1 cellular context compared by ENCODE assay signal in the genomic region with DNA sequence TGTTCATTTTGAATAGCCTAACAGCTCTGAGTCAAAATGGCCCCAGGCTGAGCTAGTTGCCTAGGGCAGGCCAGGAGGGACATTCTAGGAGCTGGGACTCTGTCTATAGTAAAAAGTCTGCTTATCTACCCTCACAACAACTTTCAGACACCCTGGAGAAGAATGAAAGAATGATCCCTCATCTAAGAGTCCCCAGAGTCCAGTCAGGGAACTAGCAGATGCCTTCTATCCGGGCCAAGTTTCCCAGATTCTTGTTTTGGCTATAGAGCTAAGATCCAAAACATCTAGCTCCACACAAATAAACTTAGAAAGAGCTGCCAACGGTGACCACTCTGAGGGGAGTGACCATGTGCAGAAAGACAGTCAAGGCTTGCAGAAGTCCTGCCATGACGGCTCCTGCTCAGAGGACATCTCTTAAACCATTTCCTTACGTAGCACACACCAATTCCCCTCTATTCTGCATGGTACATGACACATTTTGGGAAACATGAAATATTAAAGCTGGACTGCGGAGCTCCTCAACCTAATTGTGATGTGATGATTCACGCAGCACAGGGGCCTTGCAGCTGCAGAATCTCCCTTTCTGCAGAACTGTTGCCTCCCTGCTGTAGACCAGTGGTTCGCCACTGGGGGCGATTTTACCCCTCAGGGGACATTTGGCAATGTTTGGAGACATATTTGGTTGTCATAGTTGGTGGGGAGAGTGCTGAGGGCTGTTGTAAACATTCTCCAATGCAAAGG.
TF ChIP-seq lines count a peak whose summit lies in the region.

No MANE protein-coding gene starts in this region.

TF ChIP-seq in H1, 55 proteins besides CTCF, POLR2A, EP300 and RAD21:
- TF ChIP-seq JUND (IDR thresholded peaks at IDR 0.05; ENCODE audit: low read length), result no peak
- TF ChIP-seq CTBP2 (IDR thresholded peaks at IDR 0.05; ENCODE audit: borderline replicate concordance, insufficient read depth, insufficient read length, low read length), result no peak
- TF ChIP-seq, protein P1, sequence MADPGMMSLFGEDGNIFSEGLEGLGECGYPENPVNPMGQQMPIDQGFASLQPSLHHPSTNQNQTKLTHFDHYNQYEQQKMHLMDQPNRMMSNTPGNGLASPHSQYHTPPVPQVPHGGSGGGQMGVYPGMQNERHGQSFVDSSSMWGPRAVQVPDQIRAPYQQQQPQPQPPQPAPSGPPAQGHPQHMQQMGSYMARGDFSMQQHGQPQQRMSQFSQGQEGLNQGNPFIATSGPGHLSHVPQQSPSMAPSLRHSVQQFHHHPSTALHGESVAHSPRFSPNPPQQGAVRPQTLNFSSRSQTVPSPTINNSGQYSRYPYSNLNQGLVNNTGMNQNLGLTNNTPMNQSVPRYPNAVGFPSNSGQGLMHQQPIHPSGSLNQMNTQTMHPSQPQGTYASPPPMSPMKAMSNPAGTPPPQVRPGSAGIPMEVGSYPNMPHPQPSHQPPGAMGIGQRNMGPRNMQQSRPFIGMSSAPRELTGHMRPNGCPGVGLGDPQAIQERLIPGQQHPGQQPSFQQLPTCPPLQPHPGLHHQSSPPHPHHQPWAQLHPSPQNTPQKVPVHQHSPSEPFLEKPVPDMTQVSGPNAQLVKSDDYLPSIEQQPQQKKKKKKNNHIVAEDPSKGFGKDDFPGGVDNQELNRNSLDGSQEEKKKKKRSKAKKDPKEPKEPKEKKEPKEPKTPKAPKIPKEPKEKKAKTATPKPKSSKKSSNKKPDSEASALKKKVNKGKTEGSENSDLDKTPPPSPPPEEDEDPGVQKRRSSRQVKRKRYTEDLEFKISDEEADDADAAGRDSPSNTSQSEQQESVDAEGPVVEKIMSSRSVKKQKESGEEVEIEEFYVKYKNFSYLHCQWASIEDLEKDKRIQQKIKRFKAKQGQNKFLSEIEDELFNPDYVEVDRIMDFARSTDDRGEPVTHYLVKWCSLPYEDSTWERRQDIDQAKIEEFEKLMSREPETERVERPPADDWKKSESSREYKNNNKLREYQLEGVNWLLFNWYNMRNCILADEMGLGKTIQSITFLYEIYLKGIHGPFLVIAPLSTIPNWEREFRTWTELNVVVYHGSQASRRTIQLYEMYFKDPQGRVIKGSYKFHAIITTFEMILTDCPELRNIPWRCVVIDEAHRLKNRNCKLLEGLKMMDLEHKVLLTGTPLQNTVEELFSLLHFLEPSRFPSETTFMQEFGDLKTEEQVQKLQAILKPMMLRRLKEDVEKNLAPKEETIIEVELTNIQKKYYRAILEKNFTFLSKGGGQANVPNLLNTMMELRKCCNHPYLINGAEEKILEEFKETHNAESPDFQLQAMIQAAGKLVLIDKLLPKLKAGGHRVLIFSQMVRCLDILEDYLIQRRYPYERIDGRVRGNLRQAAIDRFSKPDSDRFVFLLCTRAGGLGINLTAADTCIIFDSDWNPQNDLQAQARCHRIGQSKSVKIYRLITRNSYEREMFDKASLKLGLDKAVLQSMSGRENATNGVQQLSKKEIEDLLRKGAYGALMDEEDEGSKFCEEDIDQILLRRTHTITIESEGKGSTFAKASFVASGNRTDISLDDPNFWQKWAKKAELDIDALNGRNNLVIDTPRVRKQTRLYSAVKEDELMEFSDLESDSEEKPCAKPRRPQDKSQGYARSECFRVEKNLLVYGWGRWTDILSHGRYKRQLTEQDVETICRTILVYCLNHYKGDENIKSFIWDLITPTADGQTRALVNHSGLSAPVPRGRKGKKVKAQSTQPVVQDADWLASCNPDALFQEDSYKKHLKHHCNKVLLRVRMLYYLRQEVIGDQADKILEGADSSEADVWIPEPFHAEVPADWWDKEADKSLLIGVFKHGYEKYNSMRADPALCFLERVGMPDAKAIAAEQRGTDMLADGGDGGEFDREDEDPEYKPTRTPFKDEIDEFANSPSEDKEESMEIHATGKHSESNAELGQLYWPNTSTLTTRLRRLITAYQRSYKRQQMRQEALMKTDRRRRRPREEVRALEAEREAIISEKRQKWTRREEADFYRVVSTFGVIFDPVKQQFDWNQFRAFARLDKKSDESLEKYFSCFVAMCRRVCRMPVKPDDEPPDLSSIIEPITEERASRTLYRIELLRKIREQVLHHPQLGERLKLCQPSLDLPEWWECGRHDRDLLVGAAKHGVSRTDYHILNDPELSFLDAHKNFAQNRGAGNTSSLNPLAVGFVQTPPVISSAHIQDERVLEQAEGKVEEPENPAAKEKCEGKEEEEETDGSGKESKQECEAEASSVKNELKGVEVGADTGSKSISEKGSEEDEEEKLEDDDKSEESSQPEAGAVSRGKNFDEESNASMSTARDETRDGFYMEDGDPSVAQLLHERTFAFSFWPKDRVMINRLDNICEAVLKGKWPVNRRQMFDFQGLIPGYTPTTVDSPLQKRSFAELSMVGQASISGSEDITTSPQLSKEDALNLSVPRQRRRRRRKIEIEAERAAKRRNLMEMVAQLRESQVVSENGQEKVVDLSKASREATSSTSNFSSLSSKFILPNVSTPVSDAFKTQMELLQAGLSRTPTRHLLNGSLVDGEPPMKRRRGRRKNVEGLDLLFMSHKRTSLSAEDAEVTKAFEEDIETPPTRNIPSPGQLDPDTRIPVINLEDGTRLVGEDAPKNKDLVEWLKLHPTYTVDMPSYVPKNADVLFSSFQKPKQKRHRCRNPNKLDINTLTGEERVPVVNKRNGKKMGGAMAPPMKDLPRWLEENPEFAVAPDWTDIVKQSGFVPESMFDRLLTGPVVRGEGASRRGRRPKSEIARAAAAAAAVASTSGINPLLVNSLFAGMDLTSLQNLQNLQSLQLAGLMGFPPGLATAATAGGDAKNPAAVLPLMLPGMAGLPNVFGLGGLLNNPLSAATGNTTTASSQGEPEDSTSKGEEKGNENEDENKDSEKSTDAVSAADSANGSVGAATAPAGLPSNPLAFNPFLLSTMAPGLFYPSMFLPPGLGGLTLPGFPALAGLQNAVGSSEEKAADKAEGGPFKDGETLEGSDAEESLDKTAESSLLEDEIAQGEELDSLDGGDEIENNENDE (IDR thresholded peaks at IDR 0.05; ENCODE audit: insufficient replicate concordance, low read length), result no peak
- TF ChIP-seq EGR1 (IDR thresholded peaks at IDR 0.05; ENCODE audit: borderline replicate concordance, low read depth, low read length), result no peak
- no peak for TF ChIP-seq YY1 (IDR thresholded peaks at IDR 0.05; ENCODE audit: low read depth, low read length)
- TF ChIP-seq ATF3 (IDR thresholded peaks at IDR 0.05; ENCODE audit: insufficient read depth, low read depth, low read length), result no peak
- no peak for TF ChIP-seq MAX (IDR thresholded peaks at IDR 0.05)
- TF ChIP-seq KDM5A (IDR thresholded peaks at IDR 0.05; ENCODE audit: low read length), result no peak
- no peak for TF ChIP-seq FOSL1 (IDR thresholded peaks at IDR 0.05; ENCODE audit: insufficient read depth, low read depth, low read length)
- no peak for TF ChIP-seq TEAD4 (IDR thresholded peaks at IDR 0.05; ENCODE audit: low read depth, low read length)
- TF ChIP-seq RNF2 (IDR thresholded peaks at IDR 0.05; ENCODE audit: borderline replicate concordance, low read depth, low read length, missing control alignments, poor library complexity, severe bottlenecking), result no peak
- TF ChIP-seq SAP30 (IDR thresholded peaks at IDR 0.05; ENCODE audit: insufficient read depth, insufficient replicate concordance, low read length), result no peak
- TF ChIP-seq CHD1 (IDR thresholded peaks at IDR 0.05; ENCODE audit: low read depth, low read length), result no peak
